In genomic region chr15:62976301-62976842, GRCh38 we compare ENCODE assay signal across 13 cellular contexts.
DNase-seq lines count a peak whose midpoint lies in the region; ATAC-seq, FAIRE-seq and TF ChIP-seq lines count a peak whose summit lies in the region.
"Had no signal": no experiment of that assay in that cellular context is flagged by ENCODE, and none has a peak within 500 bp of the region (broad histone marks: within the 10 kb centered on the region; RNA-seq: fewer than 3 reads in every experiment).

No MANE protein-coding gene starts in this region.

- H3K79me2 ChIP-seq in H1 (ENCODE audit: control insufficient read depth in 1 of 2, insufficient read depth in 2 of 2, low read length in 2 of 2) (no peaks in the 10 kb centered on the region), PC-3 (ENCODE audit: low read length) (no peaks in the 10 kb centered on the region)

- H3K36me3 Mint-ChIP-seq in nephron progenitor cell (ENCODE audit: low read depth), result no peaks in the 10 kb centered on the region
- H3K36me3 Mint-ChIP-seq: CD4-positive, CD25-positive, alpha-beta regulatory T cell had no signal

- TF ChIP-seq CTCF in H1 (IDR thresholded peaks at IDR 0.05; ENCODE audit: control extremely low read depth in 1 of 3, insufficient read depth in 1 of 3, low read depth in 1 of 3, low read length in 3 of 3) (no peak), nephron progenitor cell (IDR thresholded peaks at IDR 0.05) (no peak), PC-3 (conservative IDR thresholded peaks at IDR 0.05; ENCODE audit: low read depth, low read length) (no peak), left lung (IDR thresholded peaks at IDR 0.05) (no peak)

- peaks cover 16% of the 10 kb centered on the region for H3K4me1 Mint-ChIP-seq in nephron progenitor cell
- H3K4me1 Mint-ChIP-seq: CD4-positive, CD25-positive, alpha-beta regulatory T cell had no signal

- TF ChIP-seq POLR2A in H1 (IDR thresholded peaks at IDR 0.05; ENCODE audit: control extremely low read depth in 1 of 2, low read depth in 2 of 2, low read length in 2 of 2), result no peak

- H2AFZ ChIP-seq in H1 (ENCODE audit: low read length) (no peak overlapping the region), PC-3 (ENCODE audit: low read length) (no peak overlapping the region)

- H2BK12ac ChIP-seq in H1 (ENCODE audit: low read depth, low read length), result no peak overlapping the region

- H2BK20ac ChIP-seq in H1 (ENCODE audit: low read length), result no peak overlapping the region

- H3K27me3 Mint-ChIP-seq in nephron progenitor cell (ENCODE audit: low read depth, poor library complexity), result no peaks in the 10 kb centered on the region

- ATAC-seq in PC-3 (no peak), left lung (no peak)

- POLR2A ChIA-PET in H1 (lab: Charles Lee; ENCODE audit: partially characterized antibody), result no interaction called here
- POLR2A ChIA-PET in PC-3 (lab: Charles Lee; ENCODE audit: unreplicated experiment), result no interaction called here

- no peaks in the 10 kb centered on the region for H3K9me2 ChIP-seq in PC-3 (replicated peaks; ENCODE audit: low read length)

- no peak overlapping the region for H4K91ac ChIP-seq in H1 (replicated peaks; ENCODE audit: insufficient read length, low read length)

- no peaks in the 10 kb centered on the region for H3K36me3 ChIP-seq in H1 (ENCODE audit: control insufficient read depth in 2 of 4, insufficient read depth in 4 of 4, low read length in 3 of 4)
- no peaks in the 10 kb centered on the region for H3K36me3 ChIP-seq in PC-3 (ENCODE audit: low read depth, low read length)
- H3K36me3 ChIP-seq in H7 (replicated peaks; ENCODE audit: control insufficient read depth, insufficient read depth, low read length), result no peaks in the 10 kb centered on the region
- no peaks in the 10 kb centered on the region for H3K36me3 ChIP-seq in left lung
- H3K36me3 ChIP-seq: stomach had no signal

- H3K79me1 ChIP-seq in H1 (ENCODE audit: low read depth, low read length), result no peaks in the 10 kb centered on the region

- H3K27ac Mint-ChIP-seq in nephron progenitor cell, result peak overlapping the region; percentile 49
- H3K27ac Mint-ChIP-seq: activated T-helper 1 cell treated with anti-CD3 and anti-CD28 coated beads, Interleukin-12 subunit alpha, Interleukin-12 subunit beta, Interleukin-2, Interleukin-4 antibody, amounts not matched to agents 30 ng/mL and 10 ng/mL and 1 ng/mL, durations not matched to agents 14 hours and 24 hours and 36 hours; CD4-positive, CD25-positive, alpha-beta regulatory T cell had no signal

- no peaks in the 10 kb centered on the region for H3F3A ChIP-seq in PC-3 (ENCODE audit: low read length, unreplicated experiment)

- H3K14ac ChIP-seq in H1 (ENCODE audit: insufficient read length), result no peak overlapping the region

- no peak for TF ChIP-seq EP300 in H1 (IDR thresholded peaks at IDR 0.05; ENCODE audit: borderline replicate concordance in 1 of 2, low read depth in 2 of 2, low read length in 2 of 2)

- H3K23me2 ChIP-seq in H1 (ENCODE audit: low read depth, low read length), result no peaks in the 10 kb centered on the region

- H3K4me1 ChIP-seq in H1 (replicated peaks in 1 of 4; ENCODE audit: control insufficient read depth in 3 of 4, insufficient read depth in 4 of 4, low read length in 3 of 4) (no peaks in the 10 kb centered on the region), PC-3 (ENCODE audit: insufficient read depth, low read length) (peaks cover 10% of the 10 kb centered on the region), left lung (no peaks in the 10 kb centered on the region)
- H3K4me1 ChIP-seq: stomach had no signal

- no peak overlapping the region for H2BK15ac ChIP-seq in H1 (ENCODE audit: low read length)

- H3K4me2 ChIP-seq in H1 (ENCODE audit: insufficient read depth in 1 of 2, low read depth in 2 of 2, low read length in 2 of 2) (no peak overlapping the region), PC-3 (ENCODE audit: low read length) (no peak overlapping the region)

- TF ChIP-seq RAD21 in H1 (IDR thresholded peaks at IDR 0.05 in 1 of 2, conservative IDR thresholded peaks at IDR 0.05 in 1 of 2; ENCODE audit: low read depth in 2 of 2, low read length in 2 of 2), result no peak

- DNase-seq in AG20443 (ENCODE audit: low spot score) (peak; percentile 55), NCI-H226 (peak; percentile 92), H1 (ENCODE audit: low read depth in 1 of 2, low spot score in 2 of 2) (no peak), nephron progenitor cell (no peak), PC-3 (no peak), H7 (no peak), left lung (no peak), LoVo (ENCODE audit: low spot score) (no peak)
- DNase-seq: activated CD4-positive, alpha-beta T cell treated with anti-CD3 and anti-CD28 coated beads for 48 hours; CD4-positive, CD25-positive, alpha-beta regulatory T cell; Karpas-422; stomach had no signal

- H3K9me3 ChIP-seq in H1 (ENCODE audit: insufficient read depth in 2 of 2, low read depth in 1 of 2, low read length in 1 of 2) (no peaks in the 10 kb centered on the region), PC-3 (ENCODE audit: low read length) (no peaks in the 10 kb centered on the region), left lung (no peaks in the 10 kb centered on the region)
- H3K9me3 ChIP-seq: stomach had no signal

- CTCF ChIA-PET in H1 (lab: Charles Lee; ENCODE audit: partially characterized antibody) (interaction anchor here (0.6 to 4.0 kb wide), 7 partner anchors 12 to 209 kb away, joined by 3 to 21 read pairs (median 3); no protein-coding TSS in a partner anchor), PC-3 (lab: Charles Lee) (no interaction called here)

- H3K4ac ChIP-seq in H1 (replicated peaks; ENCODE audit: insufficient read length, low read depth, low read length), result no peak overlapping the region

- H3K4me3 ChIP-seq in H1 (ENCODE audit: extremely low read depth in 1 of 4, insufficient read depth in 2 of 4, low read depth in 3 of 4, low read length in 4 of 4) (no peak overlapping the region), PC-3 (ENCODE audit: low read length) (no peak overlapping the region), H7 (ENCODE audit: insufficient read depth, low read depth, low read length) (no peak overlapping the region), left lung (no peak overlapping the region)
- H3K4me3 ChIP-seq: stomach had no signal

- H2BK5ac ChIP-seq in H1 (ENCODE audit: low read depth, low read length), result no peak overlapping the region

- no peak overlapping the region for H2BK120ac ChIP-seq in H1 (replicated peaks; ENCODE audit: low read depth, low read length)

- H3K23ac ChIP-seq in H1 (ENCODE audit: insufficient read length), result no peak overlapping the region

- H4K8ac ChIP-seq in H1 (ENCODE audit: extremely low read depth, insufficient read depth, low read length), result no peak overlapping the region

- no peak overlapping the region for H3K18ac ChIP-seq in H1 (ENCODE audit: extremely low read depth, low read length)

- no peak overlapping the region for H3K56ac ChIP-seq in H1 (replicated peaks; ENCODE audit: insufficient read length, low read depth, low read length)

- no peak overlapping the region for H3K9ac ChIP-seq in H1 (replicated peaks in 1 of 4; ENCODE audit: extremely low read depth in 1 of 4, low read depth in 3 of 4, low read length in 3 of 4)
- no peak overlapping the region for H3K9ac ChIP-seq in PC-3 (ENCODE audit: low read length)

- H3K9me3 Mint-ChIP-seq in nephron progenitor cell, result no peaks in the 10 kb centered on the region
- H3K9me3 Mint-ChIP-seq: activated T-helper 1 cell treated with anti-CD3 and anti-CD28 coated beads, Interleukin-12 subunit alpha, Interleukin-12 subunit beta, Interleukin-2, Interleukin-4 antibody, amounts not matched to agents 30 ng/mL and 10 ng/mL and 1 ng/mL, durations not matched to agents 14 hours and 24 hours and 36 hours had no signal

- no peak overlapping the region for H3K4me3 Mint-ChIP-seq in nephron progenitor cell
- H3K4me3 Mint-ChIP-seq: activated T-helper 1 cell treated with anti-CD3 and anti-CD28 coated beads, Interleukin-12 subunit alpha, Interleukin-12 subunit beta, Interleukin-2, Interleukin-4 antibody, amounts not matched to agents 30 ng/mL and 10 ng/mL and 1 ng/mL, durations not matched to agents 14 hours and 24 hours and 36 hours; CD4-positive, CD25-positive, alpha-beta regulatory T cell had no signal

- H3K27me3 ChIP-seq in H1 (replicated peaks in 1 of 4; ENCODE audit: control insufficient read depth in 3 of 4, extremely low read depth in 1 of 4, insufficient read depth in 3 of 4, low read length in 3 of 4) (no peaks in the 10 kb centered on the region), PC-3 (ENCODE audit: low read length) (no peaks in the 10 kb centered on the region), H7 (ENCODE audit: control insufficient read depth, insufficient read depth, low read length) (no peaks in the 10 kb centered on the region), left lung (no peaks in the 10 kb centered on the region)
- H3K27me3 ChIP-seq: stomach had no signal

- no peak for FAIRE-seq in H1 (lab: Jason Lieb, UNC)

- H3K27ac ChIP-seq in H1 (ENCODE audit: low read depth, low read length) (no peak overlapping the region), PC-3 (ENCODE audit: low read length) (no peak overlapping the region), left lung (no peak overlapping the region)
- H3K27ac ChIP-seq: stomach had no signal

- H4K20me1 ChIP-seq in H1 (replicated peaks in 1 of 2; ENCODE audit: control insufficient read depth in 1 of 2, insufficient read depth in 2 of 2, low read length in 2 of 2) (no peaks in the 10 kb centered on the region), PC-3 (ENCODE audit: low read length) (no peaks in the 10 kb centered on the region)

- intact Hi-C loops in PC-3 (cut with micrococcal nuclease), result no loop called here
- intact Hi-C loops in left lung (cut with DNase I), result no loop called here

- 85% methylated on average over 2 of the region's 2 CpGs; no CpG with 5 or more reads in 1 of the 2 experiments for WGBS in H1 (ENCODE audit: extremely low coverage in 1 of 2, insufficient coverage in 1 of 2, insufficient read length in 1 of 2, insufficient replicate concordance in 2 of 2, low coverage in 1 of 2, low lambda C conversion rate in 2 of 2, missing lambda C conversion rate in 1 of 2), 2 experiments

- H2AK5ac ChIP-seq in H1 (ENCODE audit: low read depth, low read length), result no peak overlapping the region

- H4K5ac ChIP-seq in H1 (ENCODE audit: insufficient read length, low read depth, low read length), result no peak overlapping the region

- BruUV-seq in PC-3 (replicated peaks; lab: Mats Ljungman, UMichigan), result no TSS peak

TF ChIP-seq in H1, 55 proteins besides CTCF, POLR2A, EP300 and RAD21 (continues in another document):
- TF ChIP-seq BRCA1 (IDR thresholded peaks at IDR 0.05; ENCODE audit: low read depth, low read length) (no peak), HDAC2 (IDR thresholded peaks at IDR 0.05; ENCODE audit: borderline replicate concordance in 1 of 2, low read depth in 2 of 2, low read length in 2 of 2) (no peak), USF2 (IDR thresholded peaks at IDR 0.05; ENCODE audit: low read length) (no peak), KDM4A (IDR thresholded peaks at IDR 0.05; ENCODE audit: low read depth, low read length, severe bottlenecking) (no peak)

Comparison
In these comparisons a context has a peak if more than half of its experiments do, and no peak if none do; other contexts are left out.
1. DNase-seq: peak in AG20443 (single experiment) and NCI-H226 (single experiment); none in H1 (0 of 2), nephron progenitor cell (single experiment), PC-3 (single experiment), H7 (single experiment), left lung (0 of 2) and LoVo (single experiment).